ENCODE assay signal across 1 cellular context in the genomic region with DNA sequence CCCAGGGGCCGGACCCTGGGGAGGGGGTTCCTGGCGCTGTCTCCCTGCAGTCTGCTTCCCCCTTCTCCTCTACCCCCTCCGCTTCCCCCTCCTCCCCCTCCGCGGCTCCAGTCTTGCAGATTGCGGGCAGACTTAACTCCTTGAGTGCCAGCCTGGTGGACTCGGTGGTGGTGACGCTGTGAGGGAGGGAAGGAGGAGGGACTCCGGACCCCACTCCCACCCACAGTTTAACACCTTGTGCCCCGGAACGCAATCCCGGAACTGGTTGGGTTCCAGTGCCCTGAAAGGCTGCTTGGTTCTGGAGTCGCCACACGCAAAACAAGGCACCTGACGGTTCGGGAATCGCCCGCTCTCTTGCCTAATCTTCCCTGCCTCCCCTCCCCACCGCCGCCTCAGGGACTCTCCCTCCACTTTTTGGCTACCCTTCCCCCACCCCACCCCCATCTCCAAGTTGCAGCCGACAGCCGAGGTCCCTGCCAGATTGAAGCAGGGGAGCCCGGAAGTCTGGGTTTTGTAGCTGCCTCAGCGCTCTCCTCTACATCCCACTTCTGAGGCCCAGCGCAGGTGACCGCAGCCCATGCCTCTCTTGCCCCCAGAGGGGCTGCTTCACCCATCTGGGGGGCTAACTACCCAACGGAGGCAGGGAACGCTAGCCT.
TF ChIP-seq lines count a peak whose summit lies in the region.

No MANE protein-coding gene starts in this region.

TF ChIP-seq in Ishikawa, 13 proteins besides CTCF, POLR2A, EP300 and RAD21:
- TF ChIP-seq CREB1 (IDR thresholded peaks at IDR 0.05; ENCODE audit: low read depth) (no peak), YY1 (IDR thresholded peaks at IDR 0.05; ENCODE audit: low read depth) (0 out of 2 replicates have a peak, but pooled peaks have one; percentile 12), TAF1 (IDR thresholded peaks at IDR 0.05; ENCODE audit: low read depth) (no peak), FOXM1 (IDR thresholded peaks at IDR 0.05; ENCODE audit: borderline replicate concordance, low read depth) (no peak), ZBTB7A (IDR thresholded peaks at IDR 0.05; ENCODE audit: low read depth) (no peak; the same call in 1 of the 2 replicates), EGR1 (IDR thresholded peaks at IDR 0.05) (peak; percentile 61; the same call in 1 of the 2 replicates)
- TF ChIP-seq, protein P1, sequence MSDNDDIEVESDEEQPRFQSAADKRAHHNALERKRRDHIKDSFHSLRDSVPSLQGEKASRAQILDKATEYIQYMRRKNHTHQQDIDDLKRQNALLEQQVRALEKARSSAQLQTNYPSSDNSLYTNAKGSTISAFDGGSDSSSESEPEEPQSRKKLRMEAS (IDR thresholded peaks at IDR 0.05) = 0 out of 2 replicates have a peak, but pooled peaks have one; percentile 29
TF ChIP-seq in Ishikawa: peak in this region for 3.
